ENCODE assay signal across 24 cellular contexts in genomic region chr6:40630046-40630445, GRCh38. TPM values are rescaled to one million over a fixed set of nuclear protein-coding genes. Genes with fewer than 3 reads are reported as not detected.
A peak's percentile ranks its signal among the peaks of the same experiment; 100 is the strongest.
DNase-seq lines count a peak whose midpoint lies in the region; ATAC-seq and TF ChIP-seq lines count a peak whose summit lies in the region.
"Had no signal": no experiment of that assay in that cellular context is flagged by ENCODE, and none has a peak within 500 bp of the region (broad histone marks: within the 10 kb centered on the region; RNA-seq: fewer than 3 reads in every experiment).

No MANE protein-coding gene starts in this region.

- intact Hi-C loops in Right ventricle myocardium superior (cut with DNase I), result no loop called here

- TF ChIP-seq CTCF in cardiac muscle cell (IDR thresholded peaks at IDR 0.05; ENCODE audit: low read depth, low read length) (no peak), type B pancreatic cell (conservative IDR thresholded peaks at IDR 0.05) (no peak), WTC11 (IDR thresholded peaks at IDR 0.05) (no peak)

- H3K36me3 ChIP-seq in cardiac muscle cell, result no peaks in the 10 kb centered on the region
- H3K36me3 ChIP-seq in mesenchymal stem cell (ENCODE audit: control insufficient read depth in 1 of 2, insufficient read depth in 2 of 2, low read depth in 1 of 2, low read length in 2 of 2), result no peaks in the 10 kb centered on the region
- H3K36me3 ChIP-seq: HAP-1 had no signal

- H2AK5ac ChIP-seq in mesenchymal stem cell (ENCODE audit: low read length, severe bottlenecking), result no peak overlapping the region

- H3K4me2 ChIP-seq in mesenchymal stem cell (ENCODE audit: low read length, poor library complexity, severe bottlenecking), result no peak overlapping the region

- H3K79me1 ChIP-seq in mesenchymal stem cell (replicated peaks; ENCODE audit: low read length, poor library complexity, severe bottlenecking), result no peaks in the 10 kb centered on the region

- WGBS in mesenchymal stem cell, result 27% methylated on average over 6 of the region's 6 CpGs

- H4K8ac ChIP-seq in mesenchymal stem cell (ENCODE audit: low read length), result no peak overlapping the region

- ATAC-seq in Right ventricle myocardium superior (ENCODE audit: poor library complexity) (no peak), WTC11 (no peak)
- ATAC-seq: GM12878 had no signal

- no peak overlapping the region for H2BK120ac ChIP-seq in mesenchymal stem cell (ENCODE audit: low read depth, low read length)

- CTCF ChIA-PET in WTC11 (lab: Charles Lee), result interaction anchor here (0.6 to 1.3 kb wide), 2 partner anchors 75 to 299 kb away, joined by 3 to 4 read pairs; no protein-coding TSS in a partner anchor

- no peaks in the 10 kb centered on the region for H3K27me3 ChIP-seq in cardiac muscle cell
- H3K27me3 ChIP-seq in mesenchymal stem cell (ENCODE audit: control insufficient read depth in 1 of 2, insufficient read depth in 1 of 2, low read length in 2 of 2), result peaks cover 4 to 38% of the 10 kb centered on the region in 2 experiments

- H3K14ac ChIP-seq in mesenchymal stem cell (ENCODE audit: low read length in 2 of 2), result peak overlapping the region in 1 of 2 experiments; percentile 75

- H3K27ac ChIP-seq in cardiac muscle cell (peak overlapping the region; percentile 40), mesenchymal stem cell (ENCODE audit: low read length, poor library complexity, severe bottlenecking) (no peak overlapping the region)
- H3K27ac ChIP-seq: SK-N-MC had no signal

- no peak overlapping the region for H2AFZ ChIP-seq in mesenchymal stem cell (ENCODE audit: low read depth, low read length)

- H3K27me3 Mint-ChIP-seq in type B pancreatic cell (peaks cover 8% of the 10 kb centered on the region), WTC11 (ENCODE audit: low read depth) (peaks cover 3% of the 10 kb centered on the region; the same call in 1 of the 2 replicates)

- no peak overlapping the region for H2BK15ac ChIP-seq in mesenchymal stem cell (ENCODE audit: low read depth, poor library complexity, severe bottlenecking)

- H3K36me3 Mint-ChIP-seq in type B pancreatic cell (no peaks in the 10 kb centered on the region), WTC11 (peaks cover 11% of the 10 kb centered on the region; the same call in 1 of the 2 replicates)
- H3K36me3 Mint-ChIP-seq: CD4-positive, CD25-positive, alpha-beta regulatory T cell had no signal

- no peak overlapping the region for H2BK5ac ChIP-seq in mesenchymal stem cell (ENCODE audit: low read depth, low read length, poor library complexity, severe bottlenecking)

- H3K9me3 ChIP-seq in cardiac muscle cell (ENCODE audit: low read depth) (no peaks in the 10 kb centered on the region), mesenchymal stem cell (ENCODE audit: control insufficient read depth, low read length) (peaks cover 4% of the 10 kb centered on the region)
- H3K9me3 ChIP-seq: HAP-1 had no signal

- H3K9ac ChIP-seq in mesenchymal stem cell (ENCODE audit: low read length), result no peak overlapping the region

- H3K4ac ChIP-seq in mesenchymal stem cell (ENCODE audit: low read depth in 1 of 2, low read length in 2 of 2), result peak overlapping the region in 1 of 2 experiments; percentile 55

- no peak overlapping the region for H3K4me3 ChIP-seq in cardiac muscle cell
- no peak overlapping the region for H3K4me3 ChIP-seq in mesenchymal stem cell (ENCODE audit: insufficient read depth in 1 of 2, low read depth in 1 of 2, low read length in 2 of 2)
- H3K4me3 ChIP-seq: GM12878, HAP-1, SK-N-MC had no signal

- POLR2A ChIA-PET in WTC11 (lab: Charles Lee), result no interaction called here

- H3K4me1 ChIP-seq in cardiac muscle cell (ENCODE audit: low read depth) (peaks cover 5% of the 10 kb centered on the region), mesenchymal stem cell (ENCODE audit: control insufficient read depth, insufficient read depth, low read depth, low read length) (no peaks in the 10 kb centered on the region)
- H3K4me1 ChIP-seq: HAP-1 had no signal

- peak overlapping the region; percentile 19 for H4K91ac ChIP-seq in mesenchymal stem cell (ENCODE audit: low read length)

- peak overlapping the region in 1 of 2 experiments; percentile 35 for H3K18ac ChIP-seq in mesenchymal stem cell (ENCODE audit: low read depth in 1 of 2, low read length in 2 of 2)

- H2BK12ac ChIP-seq in mesenchymal stem cell (ENCODE audit: low read length in 2 of 2), result peak overlapping the region in 1 of 2 experiments; percentile 34

- DNase-seq in cardiac muscle cell (ENCODE audit: low read depth in 1 of 2, low spot score in 1 of 2) (peak in 1 of 2 donors; percentile 65), Right ventricle myocardium superior (no peak), SK-N-DZ (ENCODE audit: low spot score) (peak; percentile 59), mesenchymal stem cell (peak; percentile 87), type B pancreatic cell (ENCODE audit: extremely low spot score, unreplicated experiment) (no peak), NK-92 (lab: John Stamatoyannopoulos, UW; ENCODE audit: unreplicated experiment) (no peak), NCI-H524 (lab: John Stamatoyannopoulos, UW) (no peak), WTC11 (ENCODE audit: low spot score) (no peak)
- DNase-seq: CD4-positive, CD25-positive, alpha-beta regulatory T cell; COR-L47; DMS79; KG1; NCI-H1105; NCI-H146; NCI-H2029; NCI-H345; NCI-H524 treated with DMSO at 0.1 percent for 48 hours; OCI-M1; SHP77 had no signal

- peak overlapping the region; percentile 12 for H3K4me3 Mint-ChIP-seq in type B pancreatic cell
- H3K4me3 Mint-ChIP-seq in WTC11, result no peak overlapping the region
- H3K4me3 Mint-ChIP-seq: CD4-positive, CD25-positive, alpha-beta regulatory T cell had no signal

- H3K4me1 Mint-ChIP-seq in type B pancreatic cell (ENCODE audit: unreplicated experiment) (peaks cover 28% of the 10 kb centered on the region), WTC11 (no peaks in the 10 kb centered on the region)
- H3K4me1 Mint-ChIP-seq: CD4-positive, CD25-positive, alpha-beta regulatory T cell had no signal

- H3K23ac ChIP-seq in mesenchymal stem cell (ENCODE audit: low read length in 2 of 2), result no peak overlapping the region

- H3K27ac Mint-ChIP-seq in type B pancreatic cell (peak overlapping the region; percentile 62), WTC11 (no peak overlapping the region)

- H3K9me3 Mint-ChIP-seq in type B pancreatic cell (peaks cover 5% of the 10 kb centered on the region), WTC11 (peaks cover 11% of the 10 kb centered on the region)

TF ChIP-seq in WTC11, 78 proteins besides CTCF, POLR2A, EP300 and RAD21 (continues in another document):
- no peak for TF ChIP-seq ZBTB43 (CRISPR knock-in tag; IDR thresholded peaks at IDR 0.05)
- TF ChIP-seq, protein P1, sequence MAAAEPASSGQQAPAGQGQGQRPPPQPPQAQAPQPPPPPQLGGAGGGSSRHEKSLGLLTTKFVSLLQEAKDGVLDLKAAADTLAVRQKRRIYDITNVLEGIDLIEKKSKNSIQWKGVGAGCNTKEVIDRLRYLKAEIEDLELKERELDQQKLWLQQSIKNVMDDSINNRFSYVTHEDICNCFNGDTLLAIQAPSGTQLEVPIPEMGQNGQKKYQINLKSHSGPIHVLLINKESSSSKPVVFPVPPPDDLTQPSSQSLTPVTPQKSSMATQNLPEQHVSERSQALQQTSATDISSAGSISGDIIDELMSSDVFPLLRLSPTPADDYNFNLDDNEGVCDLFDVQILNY (CRISPR knock-in tag; IDR thresholded peaks at IDR 0.05), result no peak
- no peak for TF ChIP-seq ZNF317 (CRISPR knock-in tag; IDR thresholded peaks at IDR 0.05; ENCODE audit: borderline replicate concordance, low read depth)
- no peak for TF ChIP-seq ZNF281 (CRISPR knock-in tag; IDR thresholded peaks at IDR 0.05)

RNA-seq across cellular contexts. Expression of gene LRFN2, which starts 42.9 kb away (rescaled TPM):
- total RNA-seq in cardiac muscle cell, result 0.15 TPM in 1 of 2 replicates, not detected in the other
- not detected in 2 replicates for polyA plus RNA-seq in cardiac muscle cell
- total RNA-seq in Right ventricle myocardium superior, result not detected
- polyA plus RNA-seq in SK-N-DZ (2014; cell fraction: cytosol; rRNA removed), result 0.37 TPM in 1 of 2 replicates, not detected in the other
- polyA plus RNA-seq in SK-N-DZ (2014; cell fraction: nucleus; rRNA removed), result 0.06 and 1.3 TPM in 2 replicates
- 0.03 TPM for polyA plus RNA-seq in mesenchymal stem cell (2013, experiment 1 of 2)
- polyA plus RNA-seq in mesenchymal stem cell (2013, experiment 2 of 2), result 0.01 TPM
- total RNA-seq in type B pancreatic cell (ENCODE audit: low replicate concordance), result 1.1 and 3.4 TPM in 2 replicates
- 1.3 to 1.6 TPM (median 1.4 TPM) in 3 replicates for total RNA-seq in WTC11 (2021)
- total RNA-seq: CD4-positive, CD25-positive, alpha-beta regulatory T cell; GM12878; HT1080 had no signal
- polyA plus RNA-seq: BJ; CD4-positive, CD25-positive, alpha-beta regulatory T cell; GM12878 had no signal

Comparison
In these comparisons a context has a peak if more than half of its experiments do, and no peak if none do; other contexts are left out.
1. DNase-seq: peak in SK-N-DZ (single experiment) and mesenchymal stem cell (single experiment); none in Right ventricle myocardium superior (single experiment), type B pancreatic cell (single experiment), NK-92 (single experiment), NCI-H524 (0 of 2) and WTC11 (single experiment).